In the genomic region with DNA sequence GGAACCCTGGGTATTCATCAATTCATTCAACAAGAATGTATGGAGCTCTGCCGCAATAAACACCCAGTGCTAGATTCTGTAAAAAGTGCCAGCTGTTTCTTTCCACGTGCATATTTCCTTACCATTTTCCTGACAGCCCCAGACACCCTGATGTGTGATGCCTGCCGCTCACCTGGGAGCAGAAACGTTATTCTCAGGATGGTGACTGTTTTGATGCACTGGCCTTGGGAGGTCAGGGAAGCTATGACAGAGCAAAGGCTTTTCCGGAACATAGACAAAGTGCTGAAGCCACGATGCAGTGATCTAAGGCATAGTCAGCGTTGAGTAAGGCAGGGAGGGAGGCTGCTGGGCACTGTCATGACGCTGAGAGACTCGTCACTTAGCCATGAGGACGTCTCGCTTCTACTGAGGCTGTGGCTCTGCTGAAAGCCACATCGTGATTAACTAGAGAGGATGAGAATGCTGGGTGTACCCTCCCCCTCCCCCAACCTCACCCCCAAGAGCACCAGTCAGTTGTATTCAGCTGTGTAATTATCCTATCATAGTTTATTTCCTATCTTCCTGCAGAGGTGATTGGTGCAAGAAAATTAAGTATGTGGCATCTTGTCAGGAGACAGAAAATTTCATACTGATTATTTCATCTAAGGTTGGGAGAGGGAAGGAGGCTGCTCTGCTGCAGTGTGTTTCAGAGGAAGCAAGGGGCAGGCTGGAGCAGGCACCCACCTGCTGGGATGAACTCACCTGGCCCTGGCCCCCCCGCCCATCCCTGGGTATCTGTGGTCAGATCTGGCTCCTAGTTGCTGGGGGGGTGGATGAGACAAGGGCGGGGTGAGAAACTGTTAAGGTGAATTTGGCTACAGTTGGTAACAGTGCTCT, we compare ENCODE assay signal across 8 cellular contexts. TPM values are rescaled to one million over a fixed set of nuclear protein-coding genes. Genes with fewer than 3 reads are reported as not detected.
DNase-seq lines count a peak whose midpoint lies in the region; ATAC-seq and TF ChIP-seq lines count a peak whose summit lies in the region.

No MANE protein-coding gene starts in this region.

- peak overlapping the region; percentile 99 for H3K27ac Mint-ChIP-seq in activated T-cell treated with anti-CD3 and anti-CD28 coated beads, Interleukin-2, amount 50 U/mL, for 72 hours

- H3K4me3 ChIP-seq in iPS-20b (ENCODE audit: low read length) = 0 out of 2 replicates have a peak overlapping the region, but pooled peaks have one; percentile 17

- H3K9ac ChIP-seq in iPS-20b (ENCODE audit: low read depth, low read length) = no peak overlapping the region

- H3K27me3 Mint-ChIP-seq in activated T-cell treated with anti-CD3 and anti-CD28 coated beads, Interleukin-2, amount 50 U/mL, for 72 hours (ENCODE audit: low read depth) = no peaks in the 10 kb centered on the region

- in situ Hi-C loops in GM13977 (cut with MboI; ENCODE audit: low pct_unique_long_range_greater_than_20kb, low sequenced_read_pairs, unreplicated experiment) = loop anchor here (10.0 kb wide), 2 partner anchors 151 to 191 kb away; no protein-coding TSS in a partner anchor

- peaks cover 0 to 2% of the 10 kb centered on the region in 2 donors for H3K36me3 Mint-ChIP-seq in activated T-cell treated with anti-CD3 and anti-CD28 coated beads, Interleukin-2, amount 50 U/mL, for 72 hours (ENCODE audit: insufficient read depth in 2 of 2)

- ATAC-seq in activated T-cell treated with anti-CD3 and anti-CD28 coated beads, Interleukin-2, amount 50 U/mL, for 72 hours (replicated peaks in 1 of 2) = peak; percentile 72 to 74

- no peaks in the 10 kb centered on the region for H3K9me3 Mint-ChIP-seq in activated T-cell treated with anti-CD3 and anti-CD28 coated beads, Interleukin-2, amount 50 U/mL, for 72 hours

- H3K4me1 ChIP-seq in iPS-20b (ENCODE audit: insufficient read depth, low read length) = peaks cover 3% of the 10 kb centered on the region; the same call in 1 of the 2 replicates

- peak overlapping the region; percentile 92 to 94 for H3K4me3 Mint-ChIP-seq in activated T-cell treated with anti-CD3 and anti-CD28 coated beads, Interleukin-2, amount 50 U/mL, for 72 hours

- no peaks in the 10 kb centered on the region for H3K9me3 ChIP-seq in iPS-20b (ENCODE audit: insufficient read depth, low read depth, low read length)

- peak; percentile 80 for DNase-seq in AG08396 (ENCODE audit: low spot score)
- DNase-seq in LoVo (ENCODE audit: low spot score) = peak; percentile 17
- DNase-seq in activated T-cell treated with anti-CD3 and anti-CD28 coated beads, Interleukin-2, amount 50 U/mL, for 72 hours = peak; percentile 79 to 86
- DNase-seq in stimulated activated CD8-positive, alpha-beta memory T cell treated with anti-CD3 and anti-CD28 coated beads, Interleukin-7, amount 100 ng/mL, for 48 hours (ENCODE audit: extremely low read depth in 1 of 2, low read depth in 1 of 2) = peak; percentile 52 to 87
- DNase-seq in NCI-H1105 treated with DMSO at 0.1 percent for 48 hours (lab: John Stamatoyannopoulos, UW) = no peak
- no peak for DNase-seq in NCI-H2081 (lab: John Stamatoyannopoulos, UW)
- no peak for DNase-seq in GM13977 (ENCODE audit: low spot score)

- no peaks in the 10 kb centered on the region for H3K36me3 ChIP-seq in iPS-20b (ENCODE audit: insufficient read depth, low read depth, low read length)

- H3K27me3 ChIP-seq in iPS-20b (ENCODE audit: insufficient read depth, low read length) = no peaks in the 10 kb centered on the region

- peaks cover 81% of the 10 kb centered on the region for H3K4me1 Mint-ChIP-seq in activated T-cell treated with anti-CD3 and anti-CD28 coated beads, Interleukin-2, amount 50 U/mL, for 72 hours (ENCODE audit: low read depth)

- TF ChIP-seq CTCF in GM13977 (IDR thresholded peaks at IDR 0.05; ENCODE audit: extremely low read depth, insufficient read depth, missing control alignments) = no peak

- no peak overlapping the region for H3K27ac ChIP-seq in iPS-20b (ENCODE audit: low read length)

RNA-seq across cellular contexts. Expression of gene SMNDC1, which starts 48.8 kb away (rescaled TPM):
- total RNA-seq in activated T-cell treated with anti-CD3 and anti-CD28 coated beads, Interleukin-2, amount 50 U/mL, for 72 hours = 10 to 100 TPM; 49.2 to 54.6 TPM

Comparison
In these comparisons a context has a peak if more than half of its experiments do, and no peak if none do; other contexts are left out.
1. DNase-seq: peak in AG08396 (single experiment), LoVo (single experiment), activated T-cell treated with anti-CD3 and anti-CD28 coated beads, Interleukin-2, amount 50 U/mL, for 72 hours (2 of 2) and stimulated activated CD8-positive, alpha-beta memory T cell treated with anti-CD3 and anti-CD28 coated beads, Interleukin-7, amount 100 ng/mL, for 48 hours (2 of 2); none in NCI-H1105 treated with DMSO at 0.1 percent for 48 hours (single experiment), NCI-H2081 (0 of 2) and GM13977 (single experiment).